In genomic region chr20:21550587-21550986, GRCh38 we compare ENCODE assay signal across 31 cellular contexts. TPM values are rescaled to one million over a fixed set of nuclear protein-coding genes. Genes with fewer than 3 reads are reported as not detected.
"Had no signal": no experiment of that assay in that cellular context is flagged by ENCODE, and none has a peak within 500 bp of the region (broad histone marks: within the 10 kb centered on the region; RNA-seq: fewer than 3 reads in every experiment).

No MANE protein-coding gene starts in this region.

- H3K27me3 Mint-ChIP-seq: activated naive CD8-positive, alpha-beta T cell treated with anti-CD3 and anti-CD28 coated beads for 36 hours had no signal

- DNase-seq: activated CD4-positive, alpha-beta T cell treated with anti-CD3 and anti-CD28 coated beads for 48 hours; activated CD4-positive, alpha-beta T cell treated with anti-CD3 and anti-CD28 coated beads, Interleukin-2, amount 50 U/mL, for 4 hours; activated CD4-positive, CD25-positive, alpha-beta regulatory T cell treated with anti-CD3 and anti-CD28 coated beads, Interleukin-2, amount 50 U/mL, for 72 hours; activated CD8-positive, alpha-beta memory T cell treated with anti-CD3 and anti-CD28 coated beads, Interleukin-2, amount 50 U/mL, for 48 hours; activated CD8-positive, alpha-beta T cell treated with anti-CD3 and anti-CD28 coated beads, Interleukin-2, amount 10 ng/mL, durations not matched to agents 7 days and 5 days; activated effector memory CD4-positive, alpha-beta T cell treated with Interleukin-2 at 50 U/mL for 16 hours; activated naive CD4-positive, alpha-beta T cell; activated naive CD8-positive, alpha-beta T cell treated with anti-CD3 and anti-CD28 coated beads for 36 hours; activated T-cell treated with anti-CD3 and anti-CD28 coated beads, Interleukin-2, amount 50 U/mL, for 1 hour; adrenal gland; anterior cingulate cortex; cerebellar nuclear complex; MV-4-11; NCI-H1092 treated with DMSO at 0.1 percent for 48 hours; NCI-H1417 treated with DMSO at 0.1 percent for 48 hours; NCI-H1694 treated with DMSO at 0.1 percent for 48 hours; NCI-H2029 treated with DMSO at 0.1 percent for 48 hours; NCI-H345; NCI-H510A; NCI-H526 treated with DMSO at 0.1 percent for 48 hours; NCI-H82; OCI-M1; SHP77; SW 1271; T-helper 9 cell had no signal

- H3K27ac Mint-ChIP-seq: activated CD8-positive, alpha-beta T cell treated with anti-CD3 and anti-CD28 coated beads, Interleukin-2, amount 10 ng/mL, durations not matched to agents 7 days and 5 days; activated naive CD8-positive, alpha-beta T cell treated with anti-CD3 and anti-CD28 coated beads for 36 hours; T-helper 1 cell treated with Interleukin-12 subunit alpha and Interleukin-12 subunit beta and Interleukin-4 antibody, amounts not matched to agents 30 μg/mL and 1 μg/mL, for 36 hours; WTC11 had no signal

- FAIRE-seq: colon had no signal

- H3K36me3 Mint-ChIP-seq: WTC11 had no signal

- H3K4me3 Mint-ChIP-seq: activated CD8-positive, alpha-beta T cell treated with anti-CD3 and anti-CD28 coated beads, Interleukin-2, amount 10 ng/mL, durations not matched to agents 7 days and 5 days; activated naive CD8-positive, alpha-beta T cell treated with anti-CD3 and anti-CD28 coated beads for 36 hours; T-helper 1 cell treated with Interleukin-12 subunit alpha and Interleukin-12 subunit beta and Interleukin-4 antibody, amounts not matched to agents 30 μg/mL and 1 μg/mL, for 36 hours; WTC11 had no signal

- H3K9me3 Mint-ChIP-seq: WTC11 had no signal

- ATAC-seq: activated CD8-positive, alpha-beta T cell treated with anti-CD3 and anti-CD28 coated beads, Interleukin-2, amount 10 ng/mL, durations not matched to agents 7 days and 5 days; Panc1; SK-N-SH treated with all-trans-retinoic acid at 6 μM for 48 hours; WTC11 had no signal

RNA-seq across cellular contexts. Expression of gene NKX2-2, which starts 36.7 kb away (rescaled TPM):
- total RNA-seq: activated CD8-positive, alpha-beta T cell treated with anti-CD3 and anti-CD28 coated beads, Interleukin-2, amount 10 ng/mL, durations not matched to agents 7 days and 5 days; activated naive CD8-positive, alpha-beta T cell treated with anti-CD3 and anti-CD28 coated beads for 36 hours; adrenal gland; MCF 10A; WTC11 had no signal
- polyA plus RNA-seq: adrenal gland had no signal
